26 cellular contexts compared by ENCODE assay signal in the genomic region with DNA sequence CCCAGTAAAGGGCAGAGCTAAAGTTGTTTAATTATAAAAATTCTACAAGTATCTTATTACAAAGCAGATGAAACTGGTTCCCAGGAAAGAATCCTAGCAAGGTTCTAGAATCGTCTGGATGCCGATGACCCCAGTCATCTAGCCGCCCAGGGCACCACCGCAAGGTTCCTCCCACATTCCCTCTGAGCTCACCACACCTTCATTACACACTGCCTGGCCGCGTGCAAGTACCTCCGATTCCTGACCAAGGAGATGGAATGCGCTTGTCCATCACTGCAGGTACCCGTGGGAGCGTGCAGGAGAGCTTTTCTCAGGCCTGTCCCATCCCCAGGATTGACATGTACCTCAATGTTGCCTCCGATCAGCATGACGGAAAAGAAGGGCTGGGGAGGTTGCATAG.
"Had no signal": no experiment of that assay in that cellular context is flagged by ENCODE, and none has a peak within 500 bp of the region (broad histone marks: within the 10 kb centered on the region; RNA-seq: fewer than 3 reads in every experiment).

No MANE protein-coding gene starts in this region.

- H3K4me3 Mint-ChIP-seq: dendritic cell treated with granulocyte-macrophage colony-stimulating factor and Interleukin-4, amounts not matched to agents 40 ng/mL and 50 ng/mL, for 4 days; effector memory CD8-positive, alpha-beta T cell; natural killer cell treated with Interleukin-12 subunit alpha and Interleukin-12 subunit beta and Interleukin-15 and Interleukin-18, amount 100 ng/mL, for 72 hours; stimulated activated memory B cell treated with anti-CD40 and anti-IgM and Interleukin-4, amounts not matched to agents 10 μg/mL and 1 μg/mL and 100 μg/mL, for 72 hours; stimulated activated naive CD8-positive, alpha-beta T cell treated with anti-CD3 and anti-CD28 coated beads, Interleukin-15, amount 100 ng/mL, for 72 hours had no signal

- H3K4me1 ChIP-seq: esophagus squamous epithelium, gastroesophageal sphincter, left ventricle myocardium inferior, psoas muscle, right lobe of liver, testis, tibial nerve had no signal

- H3K27ac ChIP-seq: epithelial cell of prostate, esophagus squamous epithelium, gastroesophageal sphincter, hepatocyte, left ventricle myocardium inferior, psoas muscle, right lobe of liver, spleen, testis, tibial nerve had no signal

- H3K36me3 Mint-ChIP-seq: natural killer cell treated with Interleukin-12 subunit alpha and Interleukin-12 subunit beta and Interleukin-15 and Interleukin-18, amount 100 ng/mL, for 72 hours; stimulated activated memory B cell treated with anti-CD40 and anti-IgM and Interleukin-4, amounts not matched to agents 10 μg/mL and 1 μg/mL and 100 μg/mL, for 72 hours had no signal

- H2AFZ ChIP-seq: hepatocyte had no signal

- H3K27ac Mint-ChIP-seq: dendritic cell treated with granulocyte-macrophage colony-stimulating factor and Interleukin-4, amounts not matched to agents 40 ng/mL and 50 ng/mL, for 4 days; effector memory CD8-positive, alpha-beta T cell; natural killer cell treated with Interleukin-12 subunit alpha and Interleukin-12 subunit beta and Interleukin-15 and Interleukin-18, amount 100 ng/mL, for 72 hours; stimulated activated memory B cell treated with anti-CD40 and anti-IgM and Interleukin-4, amounts not matched to agents 10 μg/mL and 1 μg/mL and 100 μg/mL, for 72 hours; stimulated activated naive CD8-positive, alpha-beta T cell treated with anti-CD3 and anti-CD28 coated beads, Interleukin-15, amount 100 ng/mL, for 72 hours had no signal

- H3K4me1 Mint-ChIP-seq: stimulated activated memory B cell treated with anti-CD40 and anti-IgM and Interleukin-4, amounts not matched to agents 10 μg/mL and 1 μg/mL and 100 μg/mL, for 72 hours; stimulated activated naive CD8-positive, alpha-beta T cell treated with anti-CD3 and anti-CD28 coated beads, Interleukin-15, amount 100 ng/mL, for 72 hours had no signal

- ATAC-seq: effector memory CD8-positive, alpha-beta T cell; gastroesophageal sphincter; left cardiac atrium; natural killer cell treated with Interleukin-12 subunit alpha and Interleukin-12 subunit beta and Interleukin-15 and Interleukin-18, amount 100 ng/mL, for 72 hours; psoas muscle; right lobe of liver; stimulated activated memory B cell treated with anti-CD40 and anti-IgM and Interleukin-4, amounts not matched to agents 10 μg/mL and 1 μg/mL and 100 μg/mL, for 72 hours; stimulated activated naive CD8-positive, alpha-beta T cell treated with anti-CD3 and anti-CD28 coated beads, Interleukin-15, amount 100 ng/mL, for 72 hours had no signal

- H3K36me3 ChIP-seq: esophagus squamous epithelium, gastroesophageal sphincter, left ventricle myocardium inferior, right lobe of liver, spleen, tibial nerve had no signal

- H3K27me3 ChIP-seq: esophagus squamous epithelium, hepatocyte, right lobe of liver, spleen, testis, tibial nerve had no signal

- H3K4me2 ChIP-seq: hepatocyte had no signal

- H3K79me2 ChIP-seq: hepatocyte had no signal

- H3K27me3 Mint-ChIP-seq: dendritic cell treated with granulocyte-macrophage colony-stimulating factor and Interleukin-4, amounts not matched to agents 40 ng/mL and 50 ng/mL, for 4 days; effector memory CD8-positive, alpha-beta T cell; natural killer cell treated with Interleukin-12 subunit alpha and Interleukin-12 subunit beta and Interleukin-15 and Interleukin-18, amount 100 ng/mL, for 72 hours; stimulated activated memory B cell treated with anti-CD40 and anti-IgM and Interleukin-4, amounts not matched to agents 10 μg/mL and 1 μg/mL and 100 μg/mL, for 72 hours; stimulated activated naive CD8-positive, alpha-beta T cell treated with anti-CD3 and anti-CD28 coated beads, Interleukin-15, amount 100 ng/mL, for 72 hours had no signal

- H3K4me3 ChIP-seq: esophagus squamous epithelium, gastroesophageal sphincter, hepatocyte, left ventricle myocardium inferior, lung, psoas muscle, right lobe of liver, spleen, testis, tibial nerve had no signal

- H3K9me3 ChIP-seq: esophagus squamous epithelium, right lobe of liver, testis, tibial nerve had no signal

- DNase-seq: cerebellar nuclear complex; effector memory CD8-positive, alpha-beta T cell; esophagus squamous epithelium; foreskin fibroblast; head of caudate nucleus; left cardiac atrium; left ventricle myocardium inferior; mesenchymal stem cell; midbrain; psoas muscle; retina; right lobe of liver; spleen; stimulated activated CD4-positive, alpha-beta T cell treated with anti-CD3 and anti-CD28 coated beads, Interleukin-15, amount 100 ng/mL, for 24 hours; stimulated activated CD4-positive, alpha-beta T cell treated with anti-CD3 and anti-CD28 coated beads, Interleukin-1b, Interleukin-23, amount 100 ng/mL, for 48 hours; stimulated activated CD4-positive, alpha-beta T cell treated with anti-CD3 and anti-CD28 coated beads, Interleukin-4, amount 100 ng/mL, for 24 hours; stimulated activated naive CD8-positive, alpha-beta T cell treated with anti-CD3 and anti-CD28 coated beads, Interleukin-15, amount 100 ng/mL, for 72 hours; testis had no signal
